Comparison of ENCODE assay signal across 13 cellular contexts in genomic region chr9:78439866-78440830, GRCh38.
A peak's percentile ranks its signal among the peaks of the same experiment; 100 is the strongest.
DNase-seq lines count a peak whose midpoint lies in the region; ATAC-seq and TF ChIP-seq lines count a peak whose summit lies in the region.
"Had no signal": no experiment of that assay in that cellular context is flagged by ENCODE, and none has a peak within 500 bp of the region (broad histone marks: within the 10 kb centered on the region; RNA-seq: fewer than 3 reads in every experiment).

No MANE protein-coding gene starts in this region.

- peaks cover 2% of the 10 kb centered on the region; the same call in 1 of the 2 replicates for H3K4me1 ChIP-seq in H9 (ENCODE audit: insufficient read depth, low read length)
- peaks cover 2% of the 10 kb centered on the region for H3K4me1 ChIP-seq in mesenchymal stem cell (ENCODE audit: control insufficient read depth, insufficient read depth, low read depth, low read length)
- peaks cover 0 to 16% (median 0%) of the 10 kb centered on the region in 3 donors for H3K4me1 ChIP-seq in gastroesophageal sphincter

- H3K18ac ChIP-seq in H9 (ENCODE audit: insufficient read length, low read depth, low read length) (no peak overlapping the region), mesenchymal stem cell (ENCODE audit: low read depth in 1 of 2, low read length in 2 of 2) (peak overlapping the region in 1 of 2 experiments; percentile 28)

- no peak overlapping the region for H2BK12ac ChIP-seq in H9 (ENCODE audit: insufficient read length, low read depth, low read length)
- no peak overlapping the region for H2BK12ac ChIP-seq in mesenchymal stem cell (ENCODE audit: low read length in 2 of 2)

- no peak overlapping the region for H2BK5ac ChIP-seq in H9 (ENCODE audit: insufficient read length, low read length)
- H2BK5ac ChIP-seq in mesenchymal stem cell (ENCODE audit: low read depth, low read length, poor library complexity, severe bottlenecking) = no peak overlapping the region

- H3K23ac ChIP-seq in H9 (ENCODE audit: insufficient read length, low read depth, low read length) (no peak overlapping the region), mesenchymal stem cell (ENCODE audit: low read length in 2 of 2) (no peak overlapping the region)

- H3K4me3 ChIP-seq in AG04450 (ENCODE audit: low read depth, low read length) (no peak overlapping the region), mesenchymal stem cell (ENCODE audit: insufficient read depth in 1 of 2, low read depth in 1 of 2, low read length in 2 of 2) (no peak overlapping the region), gastroesophageal sphincter (no peak overlapping the region)
- H3K4me3 ChIP-seq: BLaER1 treated with 17β-estradiol and CSF1 and Interleukin-3, amounts not matched to agents 10 nM and 100 nM had no signal

- TF ChIP-seq CTCF in AG04450 (IDR thresholded peaks at IDR 0.05; ENCODE audit: low read depth, low read length) = peak; percentile 11; the same call in 1 of the 2 replicates
- TF ChIP-seq CTCF in H9 (conservative IDR thresholded peaks at IDR 0.05) = peak; percentile 38
- TF ChIP-seq CTCF in WTC11 (IDR thresholded peaks at IDR 0.05) = 0 out of 2 replicates have a peak, but pooled peaks have one; percentile 4
- TF ChIP-seq CTCF in gastroesophageal sphincter (IDR thresholded peaks at IDR 0.05) = no peak

- H3K4me3 Mint-ChIP-seq in H9 (peak overlapping the region in 1 of 2 experiments; percentile 64; a peak in 2 of 5 replicates), WTC11 (peak overlapping the region; percentile 42; the same call in 1 of the 2 replicates)
- H3K4me3 Mint-ChIP-seq: activated CD4-positive, alpha-beta memory T cell treated with anti-CD3 and anti-CD28 coated beads, Interleukin-2, amount 10 ng/mL, durations not matched to agents 7 days and 5 days; activated T-helper 1 cell treated with anti-CD3 and anti-CD28 coated beads, Interleukin-12 subunit alpha, Interleukin-12 subunit beta, Interleukin-2, Interleukin-4 antibody, amounts not matched to agents 30 ng/mL and 10 ng/mL and 1 ng/mL, durations not matched to agents 14 hours and 24 hours and 36 hours had no signal

- no peak overlapping the region for H3K56ac ChIP-seq in H9 (ENCODE audit: insufficient read length, low read depth, low read length)

- H3K27ac Mint-ChIP-seq in H9 (peak overlapping the region; percentile 51 to 97 (median 94); a peak in 6 of 7 replicates), WTC11 (no peak overlapping the region)
- H3K27ac Mint-ChIP-seq: activated CD4-positive, alpha-beta memory T cell treated with anti-CD3 and anti-CD28 coated beads, Interleukin-2, amount 10 ng/mL, durations not matched to agents 7 days and 5 days; activated T-helper 1 cell treated with anti-CD3 and anti-CD28 coated beads, Interleukin-12 subunit alpha, Interleukin-12 subunit beta, Interleukin-2, Interleukin-4 antibody, amounts not matched to agents 30 ng/mL and 10 ng/mL and 1 ng/mL, durations not matched to agents 14 hours and 24 hours and 36 hours had no signal

- H2BK120ac ChIP-seq in H9 (ENCODE audit: low read depth, low read length, poor library complexity, severe bottlenecking) = no peak overlapping the region
- H2BK120ac ChIP-seq in mesenchymal stem cell (ENCODE audit: low read depth, low read length) = no peak overlapping the region

- ATAC-seq in WTC11 (peak; percentile 50), gastroesophageal sphincter (no peak), GM21825 (IDR thresholded peaks at IDR 0.05; ENCODE audit: unreplicated experiment) (no peak)

- H3K9ac ChIP-seq in H9 (ENCODE audit: extremely low read depth, insufficient read length, low read length) (no peak overlapping the region), mesenchymal stem cell (ENCODE audit: low read length) (no peak overlapping the region)
- H3K9ac ChIP-seq: BLaER1 treated with 17β-estradiol and CSF1 and Interleukin-3, amounts not matched to agents 10 nM and 100 nM had no signal

- H3K79me1 ChIP-seq in H9 (ENCODE audit: insufficient read depth, low read depth, low read length, poor library complexity, severe bottlenecking) = no peaks in the 10 kb centered on the region
- no peaks in the 10 kb centered on the region for H3K79me1 ChIP-seq in mesenchymal stem cell (replicated peaks; ENCODE audit: low read length, poor library complexity, severe bottlenecking)

- no peaks in the 10 kb centered on the region for H3K79me2 ChIP-seq in H9 (ENCODE audit: insufficient read depth, low read length)

- H4K8ac ChIP-seq in H9 (replicated peaks; ENCODE audit: insufficient read length, low read depth, low read length) (no peak overlapping the region), mesenchymal stem cell (ENCODE audit: low read length) (no peak overlapping the region)

- TF ChIP-seq POLR2A in gastroesophageal sphincter (IDR thresholded peaks at IDR 0.05) = no peak

- no peak overlapping the region for H3K27ac ChIP-seq in AG04450 (ENCODE audit: low read depth, low read length)
- no peak overlapping the region for H3K27ac ChIP-seq in H9 (ENCODE audit: insufficient read length, low read depth, low read length)
- H3K27ac ChIP-seq in mesenchymal stem cell (ENCODE audit: low read length, poor library complexity, severe bottlenecking) = no peak overlapping the region
- H3K27ac ChIP-seq in gastroesophageal sphincter = no peak overlapping the region
- H3K27ac ChIP-seq: BLaER1 treated with 17β-estradiol and CSF1 and Interleukin-3, amounts not matched to agents 10 nM and 100 nM; SJCRH30; tibial artery had no signal

- H3K36me3 Mint-ChIP-seq in H9 (ENCODE audit: insufficient read depth in 1 of 3, low read depth in 3 of 3) (peaks cover 6 to 17% (median 7%) of the 10 kb centered on the region in 3 experiments), WTC11 (peaks cover 19% of the 10 kb centered on the region)

- H3K9me3 ChIP-seq in AG04450 (ENCODE audit: control insufficient read depth, insufficient read depth, low read length) = peaks cover 3% of the 10 kb centered on the region; the same call in 1 of the 2 replicates
- no peaks in the 10 kb centered on the region for H3K9me3 ChIP-seq in H9 (ENCODE audit: control insufficient read depth, low read depth, low read length)
- no peaks in the 10 kb centered on the region for H3K9me3 ChIP-seq in mesenchymal stem cell (ENCODE audit: control insufficient read depth, low read length)
- H3K9me3 ChIP-seq in gastroesophageal sphincter = no peaks in the 10 kb centered on the region
- H3K9me3 ChIP-seq: SJCRH30, tibial artery had no signal

- no peak overlapping the region for H3K4ac ChIP-seq in H9 (ENCODE audit: low read depth, low read length)
- H3K4ac ChIP-seq in mesenchymal stem cell (ENCODE audit: low read depth in 1 of 2, low read length in 2 of 2) = no peak overlapping the region

- H3K36me3 ChIP-seq in mesenchymal stem cell (ENCODE audit: control insufficient read depth in 1 of 2, insufficient read depth in 2 of 2, low read depth in 1 of 2, low read length in 2 of 2) (no peaks in the 10 kb centered on the region), gastroesophageal sphincter (no peaks in the 10 kb centered on the region)
- H3K36me3 ChIP-seq: BLaER1 treated with 17β-estradiol and CSF1 and Interleukin-3, amounts not matched to agents 10 nM and 100 nM; SJCRH30; tibial artery had no signal

- no peak overlapping the region for H4K5ac ChIP-seq in H9 (ENCODE audit: insufficient read length, low read depth, low read length)

- H3K23me2 ChIP-seq in H9 (ENCODE audit: insufficient read length, low read depth, low read length, poor library complexity, severe bottlenecking) = no peaks in the 10 kb centered on the region

- H3K4me1 Mint-ChIP-seq in H9 (peaks cover 52 to 57% of the 10 kb centered on the region in 2 experiments), WTC11 (peaks cover 35% of the 10 kb centered on the region)

- H2BK20ac ChIP-seq in H9 (ENCODE audit: low read depth, low read length, poor library complexity, severe bottlenecking) = no peak overlapping the region

- DNase-seq in AG04450 (ENCODE audit: low read depth, low spot score) (no peak), H9 (no peak), WTC11 (ENCODE audit: low spot score) (no peak), mesenchymal stem cell (no peak), NCI-H2196 treated with DMSO at 0.1 percent for 48 hours (lab: John Stamatoyannopoulos, UW; ENCODE audit: unreplicated experiment) (no peak)
- no peak for DNase-seq in stimulated activated CD4-positive, alpha-beta T cell treated with anti-CD3 and anti-CD28 coated beads, Interleukin-4, amount 100 ng/mL, for 1 hour

- H2AFZ ChIP-seq in H9 (ENCODE audit: low read length) (no peak overlapping the region), mesenchymal stem cell (ENCODE audit: low read depth, low read length) (no peak overlapping the region)

- H3K4me2 ChIP-seq in H9 (ENCODE audit: insufficient read depth, insufficient read length, low read length) (no peak overlapping the region), mesenchymal stem cell (ENCODE audit: low read length, poor library complexity, severe bottlenecking) (peak overlapping the region; percentile 30)

- no peak for TF ChIP-seq EP300 in gastroesophageal sphincter (IDR thresholded peaks at IDR 0.05)

- no peak overlapping the region for H3K14ac ChIP-seq in H9 (ENCODE audit: insufficient read depth, low read length)
- no peak overlapping the region for H3K14ac ChIP-seq in mesenchymal stem cell (ENCODE audit: low read length in 2 of 2)

- CTCF ChIA-PET in AG04450 (lab: Charles Lee) = interaction anchor here (0.5 to 2.7 kb wide), 40 partner anchors 9 to 1301 kb away, joined by 3 to 33 read pairs (median 4); partner anchors contain the start of gene TLE4
- CTCF ChIA-PET in WTC11 (lab: Charles Lee) = interaction anchor here (0.6 to 1.6 kb wide), 11 partner anchors 8 to 694 kb away, joined by 3 to 8 read pairs (median 3); no protein-coding TSS in a partner anchor

- H3K27me3 ChIP-seq in AG04450 (ENCODE audit: control insufficient read depth, insufficient read depth, low read length) = peaks cover 9% of the 10 kb centered on the region
- no peaks in the 10 kb centered on the region; the same call in 1 of the 2 replicates for H3K27me3 ChIP-seq in H9 (ENCODE audit: insufficient read depth, low read length)
- peaks cover 0 to 49% of the 10 kb centered on the region in 2 experiments for H3K27me3 ChIP-seq in mesenchymal stem cell (ENCODE audit: control insufficient read depth in 1 of 2, insufficient read depth in 1 of 2, low read length in 2 of 2)
- H3K27me3 ChIP-seq in gastroesophageal sphincter = peaks cover 4% of the 10 kb centered on the region
- H3K27me3 ChIP-seq: BLaER1 treated with 17β-estradiol and CSF1 and Interleukin-3, amounts not matched to agents 10 nM and 100 nM; SJCRH30 had no signal

- H3K27me3 Mint-ChIP-seq in H9 (ENCODE audit: low read depth) (no peaks in the 10 kb centered on the region; the same call in 1 of the 2 replicates), WTC11 (ENCODE audit: low read depth) (no peaks in the 10 kb centered on the region)

- H2AK5ac ChIP-seq in H9 (ENCODE audit: insufficient read length, low read length) = no peak overlapping the region
- no peak overlapping the region for H2AK5ac ChIP-seq in mesenchymal stem cell (ENCODE audit: low read length, severe bottlenecking)

- H3K9me3 Mint-ChIP-seq in H9 = peaks cover 4 to 13% of the 10 kb centered on the region in 2 experiments
- peaks cover 13% of the 10 kb centered on the region for H3K9me3 Mint-ChIP-seq in WTC11
- H3K9me3 Mint-ChIP-seq: activated CD4-positive, alpha-beta memory T cell treated with anti-CD3 and anti-CD28 coated beads, Interleukin-2, amount 10 ng/mL, durations not matched to agents 7 days and 5 days; activated T-helper 1 cell treated with anti-CD3 and anti-CD28 coated beads, Interleukin-12 subunit alpha, Interleukin-12 subunit beta, Interleukin-2, Interleukin-4 antibody, amounts not matched to agents 30 ng/mL and 10 ng/mL and 1 ng/mL, durations not matched to agents 14 hours and 24 hours and 36 hours had no signal

- POLR2A ChIA-PET in AG04450 (lab: Yijun Ruan, JAX) (no interaction called here), WTC11 (lab: Charles Lee) (interaction anchor here (0.7 kb wide), 1 partner anchor 13 kb away, joined by 5 read pairs; no protein-coding TSS in a partner anchor)

- H2BK15ac ChIP-seq in H9 (ENCODE audit: low read depth, low read length) = no peak overlapping the region
- no peak overlapping the region for H2BK15ac ChIP-seq in mesenchymal stem cell (ENCODE audit: low read depth, poor library complexity, severe bottlenecking)

- H4K91ac ChIP-seq in H9 (ENCODE audit: insufficient read length, low read depth, low read length) = no peak overlapping the region
- H4K91ac ChIP-seq in mesenchymal stem cell (ENCODE audit: low read length) = no peak overlapping the region

- no CpG with 5 or more reads among the region's 10 CpGs for WGBS in H9 (ENCODE audit: extremely low coverage, insufficient read length, low lambda C conversion rate)
- 71% methylated on average over 8 of the region's 10 CpGs for WGBS in mesenchymal stem cell
- WGBS in gastroesophageal sphincter (ENCODE audit: low coverage in 1 of 2), 2 donors = 74 to 80% methylated on average over 4 to 7 of the region's 10 CpGs

- H4K20me1 ChIP-seq in H9 (ENCODE audit: control insufficient read depth, insufficient read depth, insufficient read length) = no peaks in the 10 kb centered on the region
- H4K20me1 ChIP-seq: BLaER1 treated with 17β-estradiol and CSF1 and Interleukin-3, amounts not matched to agents 10 nM and 100 nM had no signal

- H3T11ph ChIP-seq in H9 (ENCODE audit: low read length) = no peak overlapping the region

Comparison
In these comparisons a context has a peak if more than half of its experiments do, and no peak if none do; other contexts are left out.
1. CTCF ChIP-seq: peak in AG04450 (single experiment), H9 (single experiment) and WTC11 (single experiment); none in gastroesophageal sphincter (0 of 4).